In genomic region chr11:46706886-46707285, GRCh38 we compare ENCODE assay signal across 32 cellular contexts. TPM values are rescaled to one million over a fixed set of nuclear protein-coding genes. Genes with fewer than 3 reads are reported as not detected.
"Had no signal": no experiment of that assay in that cellular context is flagged by ENCODE, and none has a peak within 500 bp of the region (broad histone marks: within the 10 kb centered on the region; RNA-seq: fewer than 3 reads in every experiment).

No MANE protein-coding gene starts in this region.

- H3K27me3 Mint-ChIP-seq: activated CD4-positive, alpha-beta T cell treated with anti-CD3 and anti-CD28 coated beads, Interleukin-2, amount 10 ng/mL, durations not matched to agents 7 days and 5 days; activated naive CD8-positive, alpha-beta T cell; activated naive CD8-positive, alpha-beta T cell treated with anti-CD3 and anti-CD28 coated beads, Interleukin-2, amount 50 U/mL, for 24 hours; activated T-cell treated with anti-CD3 and anti-CD28 coated beads, Interleukin-2, amount 50 U/mL, for 24 hours had no signal

- H3K4me3 ChIP-seq: K562, PC-9 had no signal

- H3K27ac Mint-ChIP-seq: activated CD4-positive, alpha-beta T cell treated with anti-CD3 and anti-CD28 coated beads, Interleukin-2, amount 10 ng/mL, durations not matched to agents 7 days and 5 days; activated CD8-positive, alpha-beta T cell treated with anti-CD3 and anti-CD28 coated beads, Interleukin-2, amount 10 ng/mL, durations not matched to agents 7 days and 5 days; activated naive CD8-positive, alpha-beta T cell; activated naive CD8-positive, alpha-beta T cell treated with anti-CD3 and anti-CD28 coated beads, Interleukin-2, amount 50 U/mL, for 24 hours; activated T-helper 2 cell treated with anti-CD3 and anti-CD28 coated beads, Interferon-gamma antibody, Interleukin-2, Interleukin-4, amounts not matched to agents 10 μg/mL and 5 μg/mL and 100 μg/mL, durations not matched to agents 14 hours and 24 hours and 36 hours had no signal

- H3K27me3 ChIP-seq: brain microvascular endothelial cell had no signal

- ATAC-seq: activated CD8-positive, alpha-beta T cell treated with anti-CD3 and anti-CD28 coated beads, Interleukin-2, amount 10 ng/mL, durations not matched to agents 7 days and 5 days; activated naive CD8-positive, alpha-beta T cell treated with anti-CD3 and anti-CD28 coated beads, Interleukin-2, amount 50 U/mL, for 24 hours; K562 had no signal

- H3K4me2 ChIP-seq: PC-9 had no signal

- H3K27ac ChIP-seq: brain microvascular endothelial cell, PC-9, WERI-Rb-1 had no signal

- H3K9me3 Mint-ChIP-seq: activated CD4-positive, alpha-beta T cell treated with anti-CD3 and anti-CD28 coated beads, Interleukin-2, amount 10 ng/mL, durations not matched to agents 7 days and 5 days; activated naive CD8-positive, alpha-beta T cell treated with anti-CD3 and anti-CD28 coated beads, Interleukin-2, amount 50 U/mL, for 24 hours; activated T-cell treated with anti-CD3 and anti-CD28 coated beads, Interleukin-2, amount 50 U/mL, for 24 hours; activated T-helper 2 cell treated with anti-CD3 and anti-CD28 coated beads, Interferon-gamma antibody, Interleukin-2, Interleukin-4, amounts not matched to agents 10 μg/mL and 5 μg/mL and 100 μg/mL, durations not matched to agents 14 hours and 24 hours and 36 hours had no signal

- H3K4me3 Mint-ChIP-seq: activated CD4-positive, alpha-beta T cell treated with anti-CD3 and anti-CD28 coated beads, Interleukin-2, amount 10 ng/mL, durations not matched to agents 7 days and 5 days; activated CD8-positive, alpha-beta T cell treated with anti-CD3 and anti-CD28 coated beads, Interleukin-2, amount 10 ng/mL, durations not matched to agents 7 days and 5 days; activated naive CD8-positive, alpha-beta T cell; activated naive CD8-positive, alpha-beta T cell treated with anti-CD3 and anti-CD28 coated beads, Interleukin-2, amount 50 U/mL, for 24 hours; activated T-cell treated with anti-CD3 and anti-CD28 coated beads, Interleukin-2, amount 50 U/mL, for 24 hours had no signal

- H2AFZ ChIP-seq: PC-9 had no signal

- DNase-seq: activated CD4-positive, alpha-beta T cell treated with anti-CD3 and anti-CD28 coated beads, Interleukin-2, amount 10 ng/mL, durations not matched to agents 7 days and 5 days; activated CD4-positive, alpha-beta T cell treated with anti-CD3 and anti-CD28 coated beads, Interleukin-2, amount 50 U/mL, for 48 hours; activated CD8-positive, alpha-beta T cell treated with anti-CD3 and anti-CD28 coated beads, Interleukin-2, amount 10 ng/mL, durations not matched to agents 7 days and 5 days; activated gamma-delta T cell; activated naive CD4-positive, alpha-beta T cell treated with Interleukin-2 at 50 U/mL for 16 hours; activated naive CD8-positive, alpha-beta T cell treated with anti-CD3 and anti-CD28 coated beads, Interleukin-2, amount 50 U/mL, for 24 hours; activated T-cell treated with anti-CD3 and anti-CD28 coated beads, Interleukin-2, amount 50 U/mL, for 24 hours; anterior cingulate cortex; brain microvascular endothelial cell; central memory CD4-positive, alpha-beta T cell; NCI-H1092 treated with DMSO at 0.1 percent for 48 hours; NCI-H1417; NCI-H146; NCI-H187; NCI-H2029 treated with DMSO at 0.1 percent for 48 hours; NCI-H2107; NCI-H2171 treated with DMSO at 0.1 percent for 48 hours; NCI-H226; NCI-H446 treated with DMSO at 0.1 percent for 48 hours; NCI-H524; NCI-H69; NCI-H82; PC-9; Right ventricle myocardium superior; SW 1271; T-helper 1 cell; T1000; WERI-Rb-1 had no signal

RNA-seq across cellular contexts. Expression of gene F2, which starts 12.1 kb away (rescaled TPM):
- total RNA-seq: M059J, PC-9 had no signal
- polyA plus RNA-seq: K562 had no signal
